In genomic region chr18:49029628-49030027, GRCh38 we compare ENCODE assay signal across 20 cellular contexts.
"Had no signal": no experiment of that assay in that cellular context is flagged by ENCODE, and none has a peak within 500 bp of the region (broad histone marks: within the 10 kb centered on the region; RNA-seq: fewer than 3 reads in every experiment).

No MANE protein-coding gene starts in this region.

- H3K4me1 ChIP-seq: gastroesophageal sphincter, left ventricle myocardium inferior, stomach, transverse colon had no signal

- H3K36me3 ChIP-seq: gastroesophageal sphincter, left ventricle myocardium inferior, ovary, stomach, thoracic aorta, transverse colon had no signal

- DNase-seq: dermis blood vessel endothelial cell; effector CD4-positive, alpha-beta T cell; glutamatergic neuron; immature natural killer cell; left cardiac atrium; left ventricle myocardium inferior; mesendoderm; naive B cell; ovary; small intestine; stimulated activated CD4-positive, alpha-beta T cell treated with anti-CD3 and anti-CD28 coated beads, Interleukin-12 subunit alpha, Interleukin-12 subunit beta, amount 100 ng/mL, for 4 hours; stimulated activated naive CD4-positive, alpha-beta T cell; stomach; substantia nigra; transverse colon had no signal

- ATAC-seq: esophagus mucosa, gastroesophageal sphincter, left cardiac atrium, right cardiac atrium had no signal

- H3K9me3 ChIP-seq: gastroesophageal sphincter, left ventricle myocardium inferior, ovary, stomach, thoracic aorta, transverse colon had no signal

- H3K4me3 ChIP-seq: gastroesophageal sphincter, left ventricle myocardium inferior, lung, ovary, stomach, thoracic aorta, transverse colon had no signal

- H3K27ac ChIP-seq: gastroesophageal sphincter, left ventricle myocardium inferior, ovary, stomach, thoracic aorta, transverse colon had no signal

- H3K27me3 ChIP-seq: gastroesophageal sphincter, ovary, stomach, transverse colon had no signal
